Comparison of ENCODE assay signal across 23 cellular contexts in the genomic region with DNA sequence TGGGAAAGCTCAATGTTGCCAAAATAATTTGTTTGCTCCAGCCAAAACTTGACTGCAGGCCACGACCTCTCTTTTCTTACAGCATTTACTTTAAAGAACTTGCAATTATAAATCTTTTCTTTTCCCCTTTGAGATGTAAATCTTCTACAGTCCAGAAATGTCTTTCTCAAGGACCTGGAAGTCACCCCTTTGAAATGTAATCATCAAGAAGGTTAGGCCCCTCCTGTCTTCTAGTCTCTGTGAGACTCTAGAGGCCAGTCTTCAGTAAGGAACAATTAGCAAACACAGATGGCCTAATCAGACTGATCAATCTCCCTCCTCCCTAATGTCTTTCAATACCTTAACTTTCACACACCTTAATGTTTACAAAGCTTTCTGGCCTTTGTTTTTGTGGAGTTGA.
"Had no signal": no experiment of that assay in that cellular context is flagged by ENCODE, and none has a peak within 500 bp of the region (broad histone marks: within the 10 kb centered on the region; RNA-seq: fewer than 3 reads in every experiment).

No MANE protein-coding gene starts in this region.

- H3K4me1 ChIP-seq: foreskin keratinocyte, prostate gland, right atrium auricular region, stomach, thyroid gland, vagina had no signal

- FAIRE-seq: keratinocyte had no signal

- H3K36me3 ChIP-seq: prostate gland, right atrium auricular region, sigmoid colon, stomach, thyroid gland, vagina had no signal

- DNase-seq: cortex of kidney; foreskin keratinocyte; glutamatergic neuron; hypothalamus; midbrain; naive thymus-derived CD4-positive, alpha-beta T cell; nucleus accumbens; sigmoid colon; stimulated activated CD4-positive, alpha-beta T cell treated with anti-CD3 and anti-CD28 coated beads, Interleukin-2, amount 100 ng/mL, for 24 hours; stimulated activated CD4-positive, alpha-beta T cell treated with anti-CD3 and anti-CD28 coated beads, Interleukin-4, amount 100 ng/mL, for 24 hours; stimulated activated naive CD4-positive, alpha-beta T cell treated with Interleukin-2 at 50 U/mL for 16 hours; stomach; thyroid gland; trophoblast cell had no signal

- ATAC-seq: esophagus mucosa; foreskin keratinocyte; left lobe of liver; naive thymus-derived CD4-positive, alpha-beta T cell; stimulated activated effector memory CD8-positive, alpha-beta T cell treated with anti-CD3 and anti-CD28 coated beads, Interleukin-12 subunit alpha, Interleukin-12 subunit beta, amount 100 ng/mL, for 72 hours had no signal

- H3K27ac ChIP-seq: epithelial cell of prostate, foreskin keratinocyte, prostate gland, right atrium auricular region, stomach, thyroid gland, vagina had no signal

- H3K27me3 ChIP-seq: foreskin keratinocyte, right atrium auricular region, sigmoid colon, stomach, thyroid gland, vagina had no signal

- H3K4me3 ChIP-seq: lung, prostate gland, right atrium auricular region, sigmoid colon, stomach, thyroid gland, vagina had no signal

- H3K9me3 ChIP-seq: prostate gland, right atrium auricular region, sigmoid colon, stomach, thyroid gland, vagina had no signal
